In genomic region chr19:1850809-1851544, GRCh38 we compare ENCODE assay signal across 10 cellular contexts. TPM values are rescaled to one million over a fixed set of nuclear protein-coding genes. Genes with fewer than 3 reads are reported as not detected.
DNase-seq lines count a peak whose midpoint lies in the region; ATAC-seq and TF ChIP-seq lines count a peak whose summit lies in the region.
"Had no signal": no experiment of that assay in that cellular context is flagged by ENCODE, and none has a peak within 500 bp of the region (broad histone marks: within the 10 kb centered on the region; RNA-seq: fewer than 3 reads in every experiment).

No MANE protein-coding gene starts in this region.

- no peaks in the 10 kb centered on the region for H3K9me3 Mint-ChIP-seq in T-helper 1 cell treated with Interleukin-12 subunit alpha and Interleukin-12 subunit beta and Interleukin-4 antibody, amounts not matched to agents 30 μg/mL and 1 μg/mL, for 36 hours
- H3K9me3 Mint-ChIP-seq in nephron, result no peaks in the 10 kb centered on the region

- H3K36me3 Mint-ChIP-seq in T-helper 1 cell treated with Interleukin-12 subunit alpha and Interleukin-12 subunit beta and Interleukin-4 antibody, amounts not matched to agents 30 μg/mL and 1 μg/mL, for 36 hours (ENCODE audit: low read depth), result peaks cover 7% of the 10 kb centered on the region
- no peaks in the 10 kb centered on the region for H3K36me3 Mint-ChIP-seq in nephron (ENCODE audit: low read depth)

- 83% methylated on average over 19 of the region's 23 CpGs for WGBS in mammary epithelial cell (ENCODE audit: low coverage, missing lambda C conversion rate)

- H4K20me1 ChIP-seq in mammary epithelial cell (ENCODE audit: insufficient read depth, low read length), result no peaks in the 10 kb centered on the region

- no peak overlapping the region for H3K4me2 ChIP-seq in mammary epithelial cell (ENCODE audit: insufficient read depth, low read depth, low read length)

- peaks cover 45% of the 10 kb centered on the region for H3K4me1 Mint-ChIP-seq in T-helper 1 cell treated with Interleukin-12 subunit alpha and Interleukin-12 subunit beta and Interleukin-4 antibody, amounts not matched to agents 30 μg/mL and 1 μg/mL, for 36 hours (ENCODE audit: low read depth)
- H3K4me1 Mint-ChIP-seq in nephron, result peaks cover 40% of the 10 kb centered on the region

- no peak overlapping the region for H3K27ac Mint-ChIP-seq in T-helper 1 cell treated with Interleukin-12 subunit alpha and Interleukin-12 subunit beta and Interleukin-4 antibody, amounts not matched to agents 30 μg/mL and 1 μg/mL, for 36 hours
- peak overlapping the region in 2 of 3 experiments; percentile 43 to 54 for H3K27ac Mint-ChIP-seq in nephron

- intact Hi-C loops in mammary epithelial cell (cut with micrococcal nuclease), result no loop called here

- dilution Hi-C loops in mammary epithelial cell (cut with HindIII; ENCODE audit: low sequenced_read_pairs), result no loop called here

- no TSS peak for BruUV-seq in mammary epithelial cell (replicated peaks; lab: Mats Ljungman, UMichigan)

- H3K27me3 Mint-ChIP-seq in T-helper 1 cell treated with Interleukin-12 subunit alpha and Interleukin-12 subunit beta and Interleukin-4 antibody, amounts not matched to agents 30 μg/mL and 1 μg/mL, for 36 hours (ENCODE audit: low read depth), result no peaks in the 10 kb centered on the region
- no peaks in the 10 kb centered on the region for H3K27me3 Mint-ChIP-seq in nephron (ENCODE audit: low read depth)

- ATAC-seq in HG02678 (IDR thresholded peaks at IDR 0.05; ENCODE audit: unreplicated experiment), result no peak
- ATAC-seq in HG03196 (IDR thresholded peaks at IDR 0.05; ENCODE audit: unreplicated experiment), result no peak
- ATAC-seq: body of pancreas had no signal

- H3K79me2 ChIP-seq in mammary epithelial cell (ENCODE audit: insufficient read depth, low read length), result peaks cover 82% of the 10 kb centered on the region

- H3K4me1 ChIP-seq in mammary epithelial cell (ENCODE audit: insufficient read depth, low read length), result peaks cover 47% of the 10 kb centered on the region

- TF ChIP-seq CTCF in HL-60 (IDR thresholded peaks at IDR 0.05; ENCODE audit: insufficient read depth, low read length) (peak; percentile 13), mammary epithelial cell (conservative IDR thresholded peaks at IDR 0.05 in 1 of 2, IDR thresholded peaks at IDR 0.05 in 1 of 2; ENCODE audit: extremely low read depth in 1 of 2, insufficient read depth in 1 of 2, low read depth in 1 of 2, low read length in 2 of 2) (peak; percentile 27 to 33), nephron (IDR thresholded peaks at IDR 0.05; ENCODE audit: unreplicated experiment in 3 of 3) (no peak)

- no peak overlapping the region for H3K9ac ChIP-seq in mammary epithelial cell (ENCODE audit: insufficient read depth, low read length)

- H3K27me3 ChIP-seq in HL-60 (ENCODE audit: insufficient read depth, poor library complexity, severe bottlenecking) (no peaks in the 10 kb centered on the region), mammary epithelial cell (ENCODE audit: insufficient read depth, low read length) (no peaks in the 10 kb centered on the region)
- H3K27me3 ChIP-seq: body of pancreas had no signal

- H3K27ac ChIP-seq in HL-60 (replicated peaks), result no peak overlapping the region
- no peak overlapping the region for H3K27ac ChIP-seq in mammary epithelial cell (ENCODE audit: insufficient read depth, low read depth, low read length)
- H3K27ac ChIP-seq: body of pancreas had no signal

- H3K4me3 ChIP-seq in HL-60 (replicated peaks; ENCODE audit: insufficient read depth, low read length) (no peak overlapping the region), mammary epithelial cell (replicated peaks in 1 of 3; ENCODE audit: insufficient read depth in 1 of 3, low read depth in 2 of 3, low read length in 3 of 3) (no peak overlapping the region)
- H3K4me3 ChIP-seq: body of pancreas had no signal

- H3K4me3 Mint-ChIP-seq in T-helper 1 cell treated with Interleukin-12 subunit alpha and Interleukin-12 subunit beta and Interleukin-4 antibody, amounts not matched to agents 30 μg/mL and 1 μg/mL, for 36 hours, result peak overlapping the region; percentile 21
- H3K4me3 Mint-ChIP-seq in nephron, result no peak overlapping the region

- DNase-seq in T-helper 1 cell (no peak), HL-60 (ENCODE audit: low read depth in 1 of 2, low spot score in 1 of 2) (no peak), mammary epithelial cell (no peak), amniotic stem cell (lab: John Stamatoyannopoulos, UW) (no peak)
- DNase-seq: HCEC 1CT had no signal

- no peak overlapping the region for H2AFZ ChIP-seq in mammary epithelial cell (ENCODE audit: low read depth, low read length)

- in situ Hi-C loops in mammary epithelial cell (cut with MboI; ENCODE audit: low sequenced_read_pairs in 2 of 2), result no loop called here

- CTCF ChIA-PET in mammary epithelial cell (lab: Charles Lee; ENCODE audit: low non-redundant PET), result no interaction called here

- H3K36me3 ChIP-seq in mammary epithelial cell (ENCODE audit: insufficient read depth, low read length), result no peaks in the 10 kb centered on the region

- H3K9me3 ChIP-seq in mammary epithelial cell (replicated peaks; ENCODE audit: insufficient read depth, low read length), result no peaks in the 10 kb centered on the region
- H3K9me3 ChIP-seq: body of pancreas had no signal

RNA-seq across cellular contexts. Expression of gene REXO1, which starts 2.7 kb away (rescaled TPM):
- total RNA-seq in mammary epithelial cell, result 10 to 100 TPM; 11.3 to 41.0 TPM
- polyA plus RNA-seq in mammary epithelial cell, result 22.4 TPM
- 29.8 TPM for polyA minus RNA-seq in mammary epithelial cell

RNA-seq across cellular contexts. Expression of gene KLF16, which starts 12.4 kb away (rescaled TPM):
- 10 to 100 TPM; 13.7 to 56.2 TPM for total RNA-seq in mammary epithelial cell
- 11.9 TPM for polyA plus RNA-seq in mammary epithelial cell
- polyA minus RNA-seq in mammary epithelial cell, result 11.0 TPM

RNA-seq across cellular contexts. Expression of gene ABHD17A, which starts 34.3 kb away (rescaled TPM):
- total RNA-seq in mammary epithelial cell, result 10 to 100 TPM; 46.2 to 61.5 TPM
- 56.8 TPM for polyA plus RNA-seq in mammary epithelial cell
- polyA minus RNA-seq in mammary epithelial cell, result 7.2 TPM

RNA-seq across cellular contexts. Expression of gene ATP8B3, which starts 38.9 kb away (rescaled TPM):
- 1 to 10 TPM; 1.0 to 2.7 TPM for total RNA-seq in mammary epithelial cell
- 5.3 TPM for polyA plus RNA-seq in mammary epithelial cell
- 10.5 TPM for polyA minus RNA-seq in mammary epithelial cell

RNA-seq across cellular contexts. Expression of gene ADAT3, which starts 54.2 kb away (rescaled TPM):
- 1 to 10 TPM; 3.5 to 7.3 TPM for total RNA-seq in mammary epithelial cell
- polyA plus RNA-seq in mammary epithelial cell, result 1.7 TPM
- polyA minus RNA-seq in mammary epithelial cell, result not detected

Comparison
In these comparisons a context has a peak if more than half of its experiments do, and no peak if none do; other contexts are left out.
1. CTCF ChIP-seq: peak in HL-60 (single experiment) and mammary epithelial cell (2 of 2); none in nephron (0 of 3).